9 cellular contexts compared by ENCODE assay signal in genomic region chr14:100076630-100077029, GRCh38. TPM values are rescaled to one million over a fixed set of nuclear protein-coding genes. Genes with fewer than 3 reads are reported as not detected.
A peak's percentile ranks its signal among the peaks of the same experiment; 100 is the strongest.
DNase-seq lines count a peak whose midpoint lies in the region; FAIRE-seq and TF ChIP-seq lines count a peak whose summit lies in the region.
"Had no signal": no experiment of that assay in that cellular context is flagged by ENCODE, and none has a peak within 500 bp of the region (broad histone marks: within the 10 kb centered on the region; RNA-seq: fewer than 3 reads in every experiment).

No MANE protein-coding gene starts in this region.

- H3K4me1 ChIP-seq in left ventricle myocardium inferior: peaks cover 40% of the 10 kb centered on the region

- intact Hi-C loops in left ventricle myocardium inferior (cut with micrococcal nuclease): no loop called here

- peak overlapping the region; percentile 85 for H3K4me3 Mint-ChIP-seq in T-helper 1 cell treated with Interleukin-12 subunit alpha and Interleukin-12 subunit beta and Interleukin-4 antibody, amounts not matched to agents 30 μg/mL and 1 μg/mL, for 36 hours

- no peak for DNase-seq in T-helper 1 cell
- peak; percentile 63 for DNase-seq in WERI-Rb-1
- DNase-seq in left ventricle myocardium inferior: peak; percentile 35
- peak; percentile 75 for DNase-seq in stromal cell of bone marrow (ENCODE audit: low read depth)
- DNase-seq in GM12892 (ENCODE audit: insufficient read length): no peak
- no peak for DNase-seq in OCI-M1 (lab: John Stamatoyannopoulos, UW)
- DNase-seq in hippocampal formation (lab: John Stamatoyannopoulos, UW): no peak

- no peak overlapping the region for H3K4me3 ChIP-seq in WERI-Rb-1 (ENCODE audit: low read depth, low read length)
- H3K4me3 ChIP-seq in left ventricle myocardium inferior: no peak overlapping the region

- H3K27me3 ChIP-seq in WERI-Rb-1 (ENCODE audit: insufficient read depth, low read depth, severe bottlenecking) (no peaks in the 10 kb centered on the region), left ventricle myocardium inferior (ENCODE audit: low read depth) (no peaks in the 10 kb centered on the region)

- H3K4me1 Mint-ChIP-seq in T-helper 1 cell treated with Interleukin-12 subunit alpha and Interleukin-12 subunit beta and Interleukin-4 antibody, amounts not matched to agents 30 μg/mL and 1 μg/mL, for 36 hours (ENCODE audit: low read depth): peaks cover 87% of the 10 kb centered on the region

- H3K36me3 ChIP-seq in WERI-Rb-1: no peaks in the 10 kb centered on the region
- H3K36me3 ChIP-seq in left ventricle myocardium inferior: no peaks in the 10 kb centered on the region

- no peak for FAIRE-seq in GM12892 (lab: Jason Lieb, UNC)

- H3K27ac Mint-ChIP-seq in T-helper 1 cell treated with Interleukin-12 subunit alpha and Interleukin-12 subunit beta and Interleukin-4 antibody, amounts not matched to agents 30 μg/mL and 1 μg/mL, for 36 hours: peak overlapping the region; percentile 97

- no peak for TF ChIP-seq CTCF in WERI-Rb-1 (IDR thresholded peaks at IDR 0.05; ENCODE audit: low read depth, low read length)
- TF ChIP-seq CTCF in left ventricle myocardium inferior (IDR thresholded peaks at IDR 0.05; ENCODE audit: borderline replicate concordance): no peak

- TF ChIP-seq POLR2A in GM12892 (IDR thresholded peaks at IDR 0.05; ENCODE audit: low read depth, low read length): no peak; the same call in 1 of the 2 replicates

- no peaks in the 10 kb centered on the region for H3K9me3 ChIP-seq in WERI-Rb-1 (ENCODE audit: severe bottlenecking)
- no peaks in the 10 kb centered on the region for H3K9me3 ChIP-seq in left ventricle myocardium inferior (replicated peaks)

- no peaks in the 10 kb centered on the region for H3K9me3 Mint-ChIP-seq in T-helper 1 cell treated with Interleukin-12 subunit alpha and Interleukin-12 subunit beta and Interleukin-4 antibody, amounts not matched to agents 30 μg/mL and 1 μg/mL, for 36 hours

- peak overlapping the region; percentile 40 for H3K27ac ChIP-seq in WERI-Rb-1
- H3K27ac ChIP-seq in left ventricle myocardium inferior (replicated peaks): peak overlapping the region; percentile 42
- H3K27ac ChIP-seq: 22Rv1 had no signal

- H3K36me3 Mint-ChIP-seq in T-helper 1 cell treated with Interleukin-12 subunit alpha and Interleukin-12 subunit beta and Interleukin-4 antibody, amounts not matched to agents 30 μg/mL and 1 μg/mL, for 36 hours (ENCODE audit: low read depth): peaks cover 76% of the 10 kb centered on the region

- no peaks in the 10 kb centered on the region for H3K27me3 Mint-ChIP-seq in T-helper 1 cell treated with Interleukin-12 subunit alpha and Interleukin-12 subunit beta and Interleukin-4 antibody, amounts not matched to agents 30 μg/mL and 1 μg/mL, for 36 hours (ENCODE audit: low read depth)

RNA-seq across cellular contexts. Expression of gene EVL, which starts 11.4 kb away (rescaled TPM):
- 39.7 TPM for total RNA-seq in left ventricle myocardium inferior
- 149 TPM for polyA plus RNA-seq in GM12892 (2012; ENCODE audit: missing spikeins)

Comparison
In these comparisons a context has a peak if more than half of its experiments do, and no peak if none do; other contexts are left out.
1. DNase-seq: peak in WERI-Rb-1 (single experiment), left ventricle myocardium inferior (single experiment) and stromal cell of bone marrow (single experiment); none in T-helper 1 cell (0 of 5), GM12892 (single experiment), OCI-M1 (single experiment) and hippocampal formation (0 of 2).